In the genomic region with DNA sequence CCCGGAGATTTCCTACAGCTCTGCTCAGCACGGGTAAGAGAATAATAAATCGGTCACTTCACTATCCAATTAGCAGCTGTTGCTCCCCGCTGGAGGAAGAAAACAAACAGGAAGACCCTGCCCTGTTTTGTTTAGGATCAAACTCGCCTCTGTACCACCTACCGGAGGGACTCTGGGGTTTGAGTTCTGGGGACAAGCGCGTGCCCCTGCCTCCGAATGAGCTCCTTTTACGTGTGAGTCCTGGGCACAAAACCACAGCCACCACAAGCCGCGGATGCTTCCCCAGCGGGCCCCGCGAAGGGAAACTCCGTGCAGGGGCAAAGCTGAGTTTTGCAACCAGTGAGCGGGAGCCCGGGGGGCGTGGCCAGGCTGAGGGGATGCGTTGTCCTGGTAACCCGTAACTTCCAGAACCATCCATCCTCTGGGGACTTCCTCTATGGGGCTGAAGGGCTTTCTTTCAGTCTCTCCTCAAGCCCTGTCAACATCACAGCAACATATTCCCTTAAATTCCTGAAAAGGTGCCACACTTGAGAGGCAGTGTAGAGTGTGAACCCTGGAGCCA, we compare ENCODE assay signal across 8 cellular contexts.
A peak's percentile ranks its signal among the peaks of the same experiment; 100 is the strongest.
DNase-seq lines count a peak whose midpoint lies in the region; ATAC-seq, FAIRE-seq and TF ChIP-seq lines count a peak whose summit lies in the region.

No MANE protein-coding gene starts in this region.

- TF ChIP-seq CTCF in DND-41 (IDR thresholded peaks at IDR 0.05; ENCODE audit: borderline replicate concordance, extremely low read depth, low read length, poor library complexity, severe bottlenecking) (no peak), adrenal gland (IDR thresholded peaks at IDR 0.05) (no peak)

- H3K9me3 ChIP-seq in DND-41 (ENCODE audit: insufficient read depth, low read length, severe bottlenecking) (no peaks in the 10 kb centered on the region), HUES6 (ENCODE audit: control insufficient read depth, insufficient read depth, low read depth, low read length) (no peaks in the 10 kb centered on the region), adrenal gland (replicated peaks in 1 of 3) (no peaks in the 10 kb centered on the region)

- no peaks in the 10 kb centered on the region for H3K36me3 ChIP-seq in DND-41 (ENCODE audit: insufficient read depth, low read length)
- H3K36me3 ChIP-seq in HUES6 (ENCODE audit: control insufficient read depth, insufficient read depth, low read length) = no peaks in the 10 kb centered on the region
- H3K36me3 ChIP-seq in adrenal gland (replicated peaks in 1 of 2) = no peaks in the 10 kb centered on the region
- H3K36me3 ChIP-seq in rectal smooth muscle tissue (ENCODE audit: control insufficient read depth, insufficient read depth, low read length) = no peaks in the 10 kb centered on the region

- no peaks in the 10 kb centered on the region for H3K79me2 ChIP-seq in DND-41 (ENCODE audit: insufficient read depth, low read length)

- H3K4me1 ChIP-seq in DND-41 (ENCODE audit: insufficient read depth, low read length) = peaks cover 20% of the 10 kb centered on the region
- peaks cover 7% of the 10 kb centered on the region for H3K4me1 ChIP-seq in HUES6 (ENCODE audit: control insufficient read depth, insufficient read depth, low read length)
- H3K4me1 ChIP-seq in adrenal gland (replicated peaks in 1 of 2) = peaks cover 0 to 16% of the 10 kb centered on the region in 2 donors
- H3K4me1 ChIP-seq in rectal smooth muscle tissue (ENCODE audit: control insufficient read depth, insufficient read depth, low read length) = peaks cover 4% of the 10 kb centered on the region

- DNase-seq in DND-41 = peak; percentile 90
- peak; percentile 33 for DNase-seq in SW480 (ENCODE audit: low spot score)
- DNase-seq in adrenal gland = peak; percentile 73 to 90 (median 77)
- peak; percentile 53 for DNase-seq in hepatic stellate cell (ENCODE audit: low spot score)
- peak; percentile 85 for DNase-seq in urothelium cell line (ENCODE audit: low spot score)

- 4 to 11% (median 8%) methylated on average over 11 to 21 of the region's 21 CpGs for WGBS in adrenal gland, 4 donors

- 0 out of 2 replicates have a peak overlapping the region, but pooled peaks have one; percentile 12 for H3K27ac ChIP-seq in DND-41 (ENCODE audit: low read length)
- no peak overlapping the region for H3K27ac ChIP-seq in HUES6 (ENCODE audit: low read depth, low read length)
- peak overlapping the region in 2 of 5 donors; percentile 19 to 71 for H3K27ac ChIP-seq in adrenal gland
- H3K27ac ChIP-seq in rectal smooth muscle tissue (ENCODE audit: low read depth, low read length) = no peak overlapping the region

- peak in 1 of 2 donors; percentile 44 for TF ChIP-seq POLR2A in adrenal gland (IDR thresholded peaks at IDR 0.05)

- H2AFZ ChIP-seq in DND-41 (ENCODE audit: low read depth, low read length) = peak overlapping the region; percentile 53; the same call in 1 of the 2 replicates

- intact Hi-C loops in adrenal gland (cut with DNase I) = no loop called here

- H3K4me3 ChIP-seq in DND-41 (ENCODE audit: low read depth in 1 of 2, low read length in 2 of 2) (peak overlapping the region in 1 of 2 experiments; percentile 48; a peak in 2 of 4 replicates), HUES6 (ENCODE audit: low read depth, low read length) (peak overlapping the region; percentile 70), adrenal gland (peak overlapping the region in 2 of 4 donors; percentile 10 to 28), rectal smooth muscle tissue (ENCODE audit: low read length) (peak overlapping the region; percentile 35)

- ATAC-seq in DND-41 (ENCODE audit: insufficient read depth, low read depth) (peak; percentile 92), GM21390 (IDR thresholded peaks at IDR 0.05; ENCODE audit: unreplicated experiment) (peak; percentile 57)

- FAIRE-seq in urothelium cell line (lab: Jason Lieb, UNC) = no peak

- peak overlapping the region; percentile 11; the same call in 1 of the 2 replicates for H3K9ac ChIP-seq in DND-41 (ENCODE audit: low read depth, low read length)
- no peak overlapping the region for H3K9ac ChIP-seq in HUES6 (ENCODE audit: low read length)
- no peak overlapping the region for H3K9ac ChIP-seq in rectal smooth muscle tissue (ENCODE audit: low read length)

- H3K27me3 ChIP-seq in DND-41 (ENCODE audit: insufficient read depth, low read length, poor library complexity) = peaks cover 4% of the 10 kb centered on the region
- peaks cover 39% of the 10 kb centered on the region for H3K27me3 ChIP-seq in HUES6 (ENCODE audit: control insufficient read depth, insufficient read depth, low read length)
- H3K27me3 ChIP-seq in adrenal gland = no peaks in the 10 kb centered on the region
- H3K27me3 ChIP-seq in rectal smooth muscle tissue (ENCODE audit: control insufficient read depth, insufficient read depth, low read length) = no peaks in the 10 kb centered on the region

- H3K4me2 ChIP-seq in DND-41 (ENCODE audit: insufficient read depth, low read length) = peak overlapping the region; percentile 63

- peaks cover 2% of the 10 kb centered on the region; the same call in 1 of the 2 replicates for H4K20me1 ChIP-seq in DND-41 (ENCODE audit: insufficient read depth, low read length)

Comparison
In these comparisons a context has a peak if more than half of its experiments do, and no peak if none do; other contexts are left out.
1. DNase-seq: peak in every context shown above with its lines; median percentile 90 in DND-41; 85 in urothelium cell line; 77 in adrenal gland; 53 in hepatic stellate cell; 33 in SW480.